ENCODE assay signal across 13 cellular contexts in genomic region chr6:158211273-158212055, GRCh38. TPM values are rescaled to one million over a fixed set of nuclear protein-coding genes. Genes with fewer than 3 reads are reported as not detected.
DNase-seq lines count a peak whose midpoint lies in the region; ATAC-seq and TF ChIP-seq lines count a peak whose summit lies in the region.
"Had no signal": no experiment of that assay in that cellular context is flagged by ENCODE, and none has a peak within 500 bp of the region (broad histone marks: within the 10 kb centered on the region; RNA-seq: fewer than 3 reads in every experiment).

No MANE protein-coding gene starts in this region.

- no peak overlapping the region for H2BK5ac ChIP-seq in mesenchymal stem cell (ENCODE audit: low read depth, low read length, poor library complexity, severe bottlenecking)

- H2BK120ac ChIP-seq in mesenchymal stem cell (ENCODE audit: low read depth, low read length) = no peak overlapping the region

- no peak overlapping the region for H2BK15ac ChIP-seq in mesenchymal stem cell (ENCODE audit: low read depth, poor library complexity, severe bottlenecking)

- H3K18ac ChIP-seq in mesenchymal stem cell (ENCODE audit: low read depth in 1 of 2, low read length in 2 of 2) = peak overlapping the region in 1 of 2 experiments; percentile 24

- no peak overlapping the region for H3K4ac ChIP-seq in mesenchymal stem cell (ENCODE audit: low read depth in 1 of 2, low read length in 2 of 2)

- peak overlapping the region; percentile 61 for H3K9ac ChIP-seq in adipocyte (ENCODE audit: low read length)
- peak overlapping the region; percentile 62 for H3K9ac ChIP-seq in mesenchymal stem cell (ENCODE audit: low read length)

- H2AK5ac ChIP-seq in mesenchymal stem cell (ENCODE audit: low read length, severe bottlenecking) = no peak overlapping the region

- H3K27me3 ChIP-seq in adipocyte (replicated peaks; ENCODE audit: control insufficient read depth, insufficient read depth, low read length) (no peaks in the 10 kb centered on the region), mesenchymal stem cell (ENCODE audit: control insufficient read depth in 1 of 2, insufficient read depth in 1 of 2, low read length in 2 of 2) (no peaks in the 10 kb centered on the region), suprapubic skin (no peaks in the 10 kb centered on the region), body of pancreas (no peaks in the 10 kb centered on the region)

- H3K27ac ChIP-seq in mesenchymal stem cell (ENCODE audit: low read length, poor library complexity, severe bottlenecking) = peak overlapping the region; percentile 47
- no peak overlapping the region for H3K27ac ChIP-seq in suprapubic skin
- H3K27ac ChIP-seq in body of pancreas = no peak overlapping the region

- no peaks in the 10 kb centered on the region for H3K27me3 Mint-ChIP-seq in activated CD4-positive, alpha-beta T cell treated with anti-CD3 and anti-CD28 coated beads, Interleukin-2, amount 10 ng/mL, durations not matched to agents 24 days and 14 days

- ATAC-seq in body of pancreas = no peak

- H3K23ac ChIP-seq in mesenchymal stem cell (ENCODE audit: low read length in 2 of 2) = no peak overlapping the region

- H3K36me3 ChIP-seq in adipocyte (ENCODE audit: control insufficient read depth, insufficient read depth, low read length, severe bottlenecking) (no peaks in the 10 kb centered on the region), mesenchymal stem cell (ENCODE audit: control insufficient read depth in 1 of 2, insufficient read depth in 2 of 2, low read depth in 1 of 2, low read length in 2 of 2) (no peaks in the 10 kb centered on the region), suprapubic skin (no peaks in the 10 kb centered on the region), body of pancreas (replicated peaks in 1 of 2; ENCODE audit: insufficient read depth in 1 of 2, low read depth in 2 of 2) (no peaks in the 10 kb centered on the region)

- H3K79me1 ChIP-seq in mesenchymal stem cell (replicated peaks; ENCODE audit: low read length, poor library complexity, severe bottlenecking) = no peaks in the 10 kb centered on the region

- H3K4me2 ChIP-seq in mesenchymal stem cell (ENCODE audit: low read length, poor library complexity, severe bottlenecking) = no peak overlapping the region

- TF ChIP-seq CTCF in suprapubic skin (IDR thresholded peaks at IDR 0.05) = no peak
- no peak for TF ChIP-seq CTCF in body of pancreas (IDR thresholded peaks at IDR 0.05)

- H3K4me1 ChIP-seq in adipocyte (ENCODE audit: control insufficient read depth, insufficient read depth, low read length) (peaks cover 13% of the 10 kb centered on the region), mesenchymal stem cell (ENCODE audit: control insufficient read depth, insufficient read depth, low read depth, low read length) (peaks cover 3% of the 10 kb centered on the region), suprapubic skin (no peaks in the 10 kb centered on the region), body of pancreas (no peaks in the 10 kb centered on the region)

- no peak for TF ChIP-seq EP300 in suprapubic skin (IDR thresholded peaks at IDR 0.05)

- no peak overlapping the region for H2AFZ ChIP-seq in mesenchymal stem cell (ENCODE audit: low read depth, low read length)

- H3K9me3 Mint-ChIP-seq in activated CD4-positive, alpha-beta T cell treated with anti-CD3 and anti-CD28 coated beads, Interleukin-2, amount 10 ng/mL, durations not matched to agents 24 days and 14 days = no peaks in the 10 kb centered on the region

- no peak overlapping the region for H2BK12ac ChIP-seq in mesenchymal stem cell (ENCODE audit: low read length in 2 of 2)

- H3K36me3 Mint-ChIP-seq in activated CD4-positive, alpha-beta T cell treated with anti-CD3 and anti-CD28 coated beads, Interleukin-2, amount 10 ng/mL, durations not matched to agents 24 days and 14 days (ENCODE audit: low read depth) = peaks cover 4% of the 10 kb centered on the region

- WGBS in mesenchymal stem cell = 80% methylated on average over 1 of the region's 3 CpGs
- 83% methylated on average over 3 of the region's 3 CpGs for WGBS in suprapubic skin
- WGBS in body of pancreas, 2 donors = 76 to 78% methylated on average over 3 of the region's 3 CpGs

- peak overlapping the region; percentile 79 for H3K27ac Mint-ChIP-seq in activated CD4-positive, alpha-beta T cell treated with anti-CD3 and anti-CD28 coated beads, Interleukin-2, amount 10 ng/mL, durations not matched to agents 24 days and 14 days

- no peak overlapping the region for H4K8ac ChIP-seq in mesenchymal stem cell (ENCODE audit: low read length)

- no peak overlapping the region for H4K91ac ChIP-seq in mesenchymal stem cell (ENCODE audit: low read length)

- intact Hi-C loops in activated CD4-positive, alpha-beta T cell treated with anti-CD3 and anti-CD28 coated beads, Interleukin-2, amount 10 ng/mL, durations not matched to agents 24 days and 14 days (cut with micrococcal nuclease) = loop anchor here (5.0 to 10.0 kb wide), 2 partner anchors 481 to 763 kb away; no protein-coding TSS in a partner anchor
- intact Hi-C loops in body of pancreas (cut with DNase I) = loop anchor here (10.0 kb wide), 1 partner anchor 473 kb away; no protein-coding TSS in a partner anchor

- H3K14ac ChIP-seq in mesenchymal stem cell (ENCODE audit: low read length in 2 of 2) = no peak overlapping the region

- DNase-seq in activated CD4-positive, alpha-beta T cell treated with anti-CD3 and anti-CD28 coated beads, Interleukin-2, amount 10 ng/mL, durations not matched to agents 24 days and 14 days = peak; percentile 67
- DNase-seq in activated CD4-positive, alpha-beta T cell treated with anti-CD3 and anti-CD28 coated beads, Interleukin-2, amount 50 U/mL, for 4 hours = no peak
- peak; percentile 68 for DNase-seq in LHCN-M2 (ENCODE audit: low read depth)
- peak; percentile 68 for DNase-seq in adipocyte (ENCODE audit: low read depth)
- DNase-seq in mesenchymal stem cell = no peak
- no peak for DNase-seq in cerebellar nuclear complex (lab: John Stamatoyannopoulos, UW)
- no peak for DNase-seq in suprapubic skin (ENCODE audit: low spot score in 2 of 2)
- DNase-seq in body of pancreas = no peak
- DNase-seq: activated CD4-positive, CD25-positive, alpha-beta regulatory T cell treated with anti-CD3 and anti-CD28 coated beads, Interleukin-2, amount 50 U/mL, for 72 hours; AML-193; anterior cingulate cortex; GDM1; NCI-H774 had no signal

- no peak overlapping the region for H3K4me3 ChIP-seq in adipocyte (ENCODE audit: low read length)
- H3K4me3 ChIP-seq in mesenchymal stem cell (ENCODE audit: insufficient read depth in 1 of 2, low read depth in 1 of 2, low read length in 2 of 2) = no peak overlapping the region
- H3K4me3 ChIP-seq in suprapubic skin = no peak overlapping the region
- H3K4me3 ChIP-seq in body of pancreas = no peak overlapping the region

- TF ChIP-seq POLR2A in suprapubic skin (IDR thresholded peaks at IDR 0.05) = no peak
- no peak for TF ChIP-seq POLR2A in body of pancreas (IDR thresholded peaks at IDR 0.05)

- peaks cover 38% of the 10 kb centered on the region for H3K4me1 Mint-ChIP-seq in activated CD4-positive, alpha-beta T cell treated with anti-CD3 and anti-CD28 coated beads, Interleukin-2, amount 10 ng/mL, durations not matched to agents 24 days and 14 days

- H3K9me3 ChIP-seq in adipocyte (ENCODE audit: control insufficient read depth, low read length) (no peaks in the 10 kb centered on the region), mesenchymal stem cell (ENCODE audit: control insufficient read depth, low read length) (no peaks in the 10 kb centered on the region), suprapubic skin (no peaks in the 10 kb centered on the region), body of pancreas (no peaks in the 10 kb centered on the region)

- H3K4me3 Mint-ChIP-seq in activated CD4-positive, alpha-beta T cell treated with anti-CD3 and anti-CD28 coated beads, Interleukin-2, amount 10 ng/mL, durations not matched to agents 24 days and 14 days = no peak overlapping the region

RNA-seq across cellular contexts. Expression of gene GTF2H5, which starts 43.3 kb away (rescaled TPM):
- total RNA-seq in activated CD4-positive, alpha-beta T cell treated with anti-CD3 and anti-CD28 coated beads, Interleukin-2, amount 10 ng/mL, durations not matched to agents 24 days and 14 days = 25.4 and 25.6 TPM in 2 replicates
- 7.5 and 8.4 TPM in 2 replicates for total RNA-seq in LHCN-M2 (2014; rRNA removed)
- polyA plus RNA-seq in LHCN-M2 (2012) = 45.2 TPM
- 38.6 TPM for polyA plus RNA-seq in mesenchymal stem cell (2013, experiment 1 of 2)
- polyA plus RNA-seq in mesenchymal stem cell (2013, experiment 2 of 2) = 42.0 TPM
- total RNA-seq in suprapubic skin = 1 to 10 TPM; 1.8 to 3.2 (median 2.1) TPM
- 1 to 10 TPM; 1.6 to 3.0 TPM for total RNA-seq in body of pancreas

RNA-seq across cellular contexts. Expression of gene SERAC1, which starts 43.4 kb away (rescaled TPM):
- total RNA-seq in activated CD4-positive, alpha-beta T cell treated with anti-CD3 and anti-CD28 coated beads, Interleukin-2, amount 10 ng/mL, durations not matched to agents 24 days and 14 days = 4.6 and 5.4 TPM in 2 replicates
- total RNA-seq in LHCN-M2 (2014; rRNA removed) (8.6 and 11.7 TPM in 2 replicates), suprapubic skin (10 to 100 TPM in 1 of 4 donors, 1 to 10 TPM in 3; 7.8 to 11.0 (median 8.7) TPM), body of pancreas (10 to 100 TPM; 10.5 to 14.8 TPM)
- 4.8 TPM for polyA plus RNA-seq in LHCN-M2 (2012)
- 3.5 TPM for polyA plus RNA-seq in mesenchymal stem cell (2013, experiment 1 of 2)
- 3.6 TPM for polyA plus RNA-seq in mesenchymal stem cell (2013, experiment 2 of 2)

Comparison
In these comparisons a context has a peak if more than half of its experiments do, and no peak if none do; other contexts are left out.
1. DNase-seq: peak in activated CD4-positive, alpha-beta T cell treated with anti-CD3 and anti-CD28 coated beads, Interleukin-2, amount 10 ng/mL, durations not matched to agents 24 days and 14 days (single experiment), LHCN-M2 (single experiment) and adipocyte (single experiment); none in activated CD4-positive, alpha-beta T cell treated with anti-CD3 and anti-CD28 coated beads, Interleukin-2, amount 50 U/mL, for 4 hours (0 of 2), mesenchymal stem cell (single experiment), cerebellar nuclear complex (0 of 2), suprapubic skin (0 of 2) and body of pancreas (0 of 4).